ENCODE assay signal across 10 cellular contexts in genomic region chr1:1400576-1401456, GRCh38. TPM values are rescaled to one million over a fixed set of nuclear protein-coding genes. Genes with fewer than 3 reads are reported as not detected.
DNase-seq lines count a peak whose midpoint lies in the region; ATAC-seq, FAIRE-seq and TF ChIP-seq lines count a peak whose summit lies in the region.
"Had no signal": no experiment of that assay in that cellular context is flagged by ENCODE, and none has a peak within 500 bp of the region (broad histone marks: within the 10 kb centered on the region; RNA-seq: fewer than 3 reads in every experiment).

No MANE protein-coding gene starts in this region.

- no peak for DNase-seq in Calu3
- no peak for DNase-seq in effector memory CD8-positive, alpha-beta T cell
- DNase-seq in osteoblast (ENCODE audit: insufficient read length, low spot score, missing footprints) = peak; percentile 91
- no peak for DNase-seq in HEK293T (ENCODE audit: extremely low spot score)
- DNase-seq in GM12892 (ENCODE audit: insufficient read length) = no peak
- no peak for DNase-seq in activated effector memory CD4-positive, alpha-beta T cell treated with anti-CD3 and anti-CD28 coated beads, Interleukin-2, amount 50 U/mL, for 16 hours
- DNase-seq: SHP77, uterus had no signal

- no peaks in the 10 kb centered on the region for H3K4me1 Mint-ChIP-seq in Calu3 (ENCODE audit: low read depth, unreplicated experiment)
- peaks cover 34 to 37% of the 10 kb centered on the region in 2 donors for H3K4me1 Mint-ChIP-seq in effector memory CD8-positive, alpha-beta T cell (ENCODE audit: low read depth in 2 of 2)

- POLR2A ChIA-PET in HEK293T (lab: Yijun Ruan, JAX) = interaction anchor here (1.0 to 2.7 kb wide), 5 partner anchors 14 to 104 kb away, joined by 3 to 54 read pairs (median 7); partner anchors contain the start of genes AURKAIP1 and DVL1

- no peaks in the 10 kb centered on the region for H3K9me3 ChIP-seq in OCI-LY3 (ENCODE audit: insufficient read depth, low read length)
- no peaks in the 10 kb centered on the region for H3K9me3 ChIP-seq in osteoblast (ENCODE audit: low read depth, low read length)
- H3K9me3 ChIP-seq: uterus had no signal

- no peaks in the 10 kb centered on the region for H3K27me3 Mint-ChIP-seq in Calu3 (ENCODE audit: unreplicated experiment)
- no peaks in the 10 kb centered on the region for H3K27me3 Mint-ChIP-seq in effector memory CD8-positive, alpha-beta T cell

- CTCF ChIA-PET in Calu3 (lab: Charles Lee) (no interaction called here), HEK293T (lab: Yijun Ruan, JAX) (interaction anchor here (0.6 to 1.4 kb wide), 3 partner anchors 40 to 178 kb away, joined by 3 to 6 read pairs (median 4); no protein-coding TSS in a partner anchor)

- H3K79me2 ChIP-seq in OCI-LY3 (ENCODE audit: low read length) (peaks cover 78% of the 10 kb centered on the region), osteoblast (ENCODE audit: insufficient read depth, low read length) (peaks cover 82% of the 10 kb centered on the region)

- H4K20me1 ChIP-seq in OCI-LY3 (ENCODE audit: insufficient read depth, low read length) = no peaks in the 10 kb centered on the region
- peaks cover 28% of the 10 kb centered on the region for H4K20me1 ChIP-seq in osteoblast (ENCODE audit: insufficient read depth, low read length)

- 0 out of 2 replicates have a peak overlapping the region, but pooled peaks have one; percentile 65 for H3K27ac ChIP-seq in OCI-LY3 (ENCODE audit: low read length)
- peak overlapping the region; percentile 89 for H3K27ac ChIP-seq in osteoblast (ENCODE audit: low read depth, low read length)

- no peak for FAIRE-seq in GM12892 (lab: Jason Lieb, UNC)

- H3K27me3 ChIP-seq in OCI-LY3 (ENCODE audit: low read depth, low read length) (no peaks in the 10 kb centered on the region), osteoblast (ENCODE audit: insufficient read depth, low read length) (no peaks in the 10 kb centered on the region)
- H3K27me3 ChIP-seq: uterus had no signal

- TSS peak; percentile 56 for BruUV-seq in Calu3 (replicated peaks; lab: Mats Ljungman, UMichigan)

- no peak for TF ChIP-seq CTCF in Calu3 (IDR thresholded peaks at IDR 0.05; ENCODE audit: unreplicated experiment)
- TF ChIP-seq CTCF in OCI-LY3 (IDR thresholded peaks at IDR 0.05; ENCODE audit: low read depth, low read length) = no peak
- TF ChIP-seq CTCF in osteoblast (IDR thresholded peaks at IDR 0.05; ENCODE audit: extremely low read depth, low read depth, low read length) = no peak

- peak overlapping the region; percentile 89 for H3K9ac ChIP-seq in OCI-LY3 (ENCODE audit: low read length)

- TF ChIP-seq POLR2A in GM12892 (IDR thresholded peaks at IDR 0.05; ENCODE audit: low read depth, low read length) = no peak; the same call in 1 of the 2 replicates

- peaks cover 80% of the 10 kb centered on the region for H3K36me3 Mint-ChIP-seq in Calu3 (ENCODE audit: insufficient read depth, unreplicated experiment)
- H3K36me3 Mint-ChIP-seq in effector memory CD8-positive, alpha-beta T cell (ENCODE audit: insufficient read depth) = peaks cover 95% of the 10 kb centered on the region

- H3K4me2 ChIP-seq in OCI-LY3 (ENCODE audit: low read length) (peak overlapping the region; percentile 90), osteoblast (ENCODE audit: insufficient read depth, low read length) (peak overlapping the region; percentile 100)

- intact Hi-C loops in Calu3 (cut with micrococcal nuclease; ENCODE audit: unreplicated experiment) = no loop called here

- H3K9me3 Mint-ChIP-seq in Calu3 (ENCODE audit: low read depth, unreplicated experiment) = no peaks in the 10 kb centered on the region
- no peaks in the 10 kb centered on the region for H3K9me3 Mint-ChIP-seq in effector memory CD8-positive, alpha-beta T cell

- peak overlapping the region; percentile 84 for H3K4me3 Mint-ChIP-seq in Calu3 (ENCODE audit: low read depth, unreplicated experiment)
- peak overlapping the region; percentile 87 to 88 for H3K4me3 Mint-ChIP-seq in effector memory CD8-positive, alpha-beta T cell

- H3K4me1 ChIP-seq in OCI-LY3 (ENCODE audit: low read length) (peaks cover 24% of the 10 kb centered on the region), osteoblast (ENCODE audit: insufficient read depth, low read length) (peaks cover 24% of the 10 kb centered on the region)

- H3K36me3 ChIP-seq in OCI-LY3 (replicated peaks; ENCODE audit: low read depth, low read length) (peaks cover 52% of the 10 kb centered on the region), osteoblast (ENCODE audit: insufficient read depth, low read length) (peaks cover 58% of the 10 kb centered on the region)
- H3K36me3 ChIP-seq: uterus had no signal

- peak overlapping the region; percentile 90 for H3K27ac Mint-ChIP-seq in Calu3 (ENCODE audit: unreplicated experiment)
- H3K27ac Mint-ChIP-seq in effector memory CD8-positive, alpha-beta T cell = peak overlapping the region in 1 of 2 donors; percentile 94

- H3K4me3 ChIP-seq in OCI-LY3 (ENCODE audit: low read length) (peak overlapping the region; percentile 96), osteoblast (ENCODE audit: insufficient read depth, low read length) (peak overlapping the region; percentile 99)

- ATAC-seq in effector memory CD8-positive, alpha-beta T cell (replicated peaks) = no peak
- ATAC-seq in GM18502 (IDR thresholded peaks at IDR 0.05; ENCODE audit: poor library complexity, unreplicated experiment) = no peak

- no peak overlapping the region for H2AFZ ChIP-seq in OCI-LY3 (ENCODE audit: low read depth, low read length)
- H2AFZ ChIP-seq in osteoblast (ENCODE audit: low read length) = no peak overlapping the region

TF ChIP-seq in HEK293T, 16 proteins besides CTCF, POLR2A, EP300 and RAD21:
- no peak for TF ChIP-seq NFRKB (IDR thresholded peaks at IDR 0.05)
- TF ChIP-seq LEF1 (IDR thresholded peaks at IDR 0.05; ENCODE audit: borderline replicate concordance) = no peak
- TF ChIP-seq ELF4 (IDR thresholded peaks at IDR 0.05) = no peak
- no peak for TF ChIP-seq ARNT (IDR thresholded peaks at IDR 0.05)
- TF ChIP-seq FOXK2 (IDR thresholded peaks at IDR 0.05) = no peak
- TF ChIP-seq FOXM1 (IDR thresholded peaks at IDR 0.05; ENCODE audit: borderline replicate concordance) = no peak

RNA-seq across cellular contexts. Expression of gene CCNL2, which starts 1.7 kb away (rescaled TPM):
- total RNA-seq in Calu3 (2022) (166 and 172 TPM in 2 replicates), osteoblast (138 and 139 TPM in 2 replicates)
- 60.5 TPM for polyA plus RNA-seq in GM12892 (2012; ENCODE audit: missing spikeins)

RNA-seq across cellular contexts. Expression of gene MRPL20, which starts 6.3 kb away (rescaled TPM):
- 81.2 and 99.1 TPM in 2 replicates for total RNA-seq in Calu3 (2022)
- 53.9 and 58.9 TPM in 2 replicates for total RNA-seq in osteoblast
- 172 TPM for polyA plus RNA-seq in GM12892 (2012; ENCODE audit: missing spikeins)

RNA-seq across cellular contexts. Expression of gene ANKRD65, which starts 20.3 kb away (rescaled TPM):
- total RNA-seq in Calu3 (2022) (not detected in 2 replicates), osteoblast (1.2 and 1.8 TPM in 2 replicates)
- 0.47 TPM for polyA plus RNA-seq in GM12892 (2012; ENCODE audit: missing spikeins)

RNA-seq across cellular contexts. Expression of gene AURKAIP1, which starts 25.8 kb away (rescaled TPM):
- total RNA-seq in Calu3 (2022) (98.9 and 107 TPM in 2 replicates), osteoblast (64.8 and 74.6 TPM in 2 replicates)
- 56.2 TPM for polyA plus RNA-seq in GM12892 (2012; ENCODE audit: missing spikeins)

RNA-seq across cellular contexts. Expression of gene VWA1, which starts 34.7 kb away (rescaled TPM):
- total RNA-seq in Calu3 (2022) (78.7 and 78.9 TPM in 2 replicates), osteoblast (2.4 and 4.3 TPM in 2 replicates)
- 0.47 TPM for polyA plus RNA-seq in GM12892 (2012; ENCODE audit: missing spikeins)
